ENCODE assay signal across 1 cellular context in the genomic region with DNA sequence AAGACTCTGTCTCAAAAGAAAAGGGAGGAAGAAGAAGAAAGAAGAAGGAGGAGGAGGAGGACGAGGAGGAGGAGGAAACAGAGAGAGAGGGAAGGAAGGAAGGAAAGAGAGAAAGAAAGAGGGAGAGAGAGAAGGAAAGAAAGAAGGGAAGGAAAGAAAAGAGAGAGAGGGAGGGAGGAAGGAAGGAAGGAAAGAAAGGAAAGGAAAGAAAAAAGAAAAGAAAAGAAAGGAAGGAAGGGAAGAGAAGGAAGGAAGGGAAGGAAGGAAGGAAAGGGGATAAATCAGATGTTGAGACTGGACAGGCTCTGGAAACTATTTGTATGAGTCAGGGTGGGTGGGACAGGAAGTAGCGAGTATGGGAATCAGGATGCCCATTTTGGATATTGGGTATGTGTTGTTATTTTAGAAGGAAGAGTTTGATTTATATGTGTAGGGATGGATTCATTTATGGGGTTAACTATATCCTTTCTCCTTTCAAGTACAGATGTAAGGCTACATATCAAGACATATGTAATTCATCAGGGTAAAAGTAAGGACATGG.
TF ChIP-seq lines count a peak whose summit lies in the region.

No MANE protein-coding gene starts in this region.

TF ChIP-seq in IMR-90, 13 proteins besides CTCF, POLR2A, EP300 and RAD21:
- TF ChIP-seq FOS (IDR thresholded peaks at IDR 0.05; ENCODE audit: low read depth, low read length) (no peak), NFE2L2 (IDR thresholded peaks at IDR 0.05; ENCODE audit: low read depth, low read length) (no peak), RFX5 (IDR thresholded peaks at IDR 0.05; ENCODE audit: low read depth, low read length) (no peak), SMC3 (IDR thresholded peaks at IDR 0.05; ENCODE audit: low read depth, low read length) (no peak), CEBPB (IDR thresholded peaks at IDR 0.05; ENCODE audit: low read depth, low read length) (no peak), CHD1 (IDR thresholded peaks at IDR 0.05; ENCODE audit: low read depth, low read length) (no peak), MAFK (IDR thresholded peaks at IDR 0.05; ENCODE audit: low read depth, low read length) (no peak)
- TF ChIP-seq, protein P1, sequence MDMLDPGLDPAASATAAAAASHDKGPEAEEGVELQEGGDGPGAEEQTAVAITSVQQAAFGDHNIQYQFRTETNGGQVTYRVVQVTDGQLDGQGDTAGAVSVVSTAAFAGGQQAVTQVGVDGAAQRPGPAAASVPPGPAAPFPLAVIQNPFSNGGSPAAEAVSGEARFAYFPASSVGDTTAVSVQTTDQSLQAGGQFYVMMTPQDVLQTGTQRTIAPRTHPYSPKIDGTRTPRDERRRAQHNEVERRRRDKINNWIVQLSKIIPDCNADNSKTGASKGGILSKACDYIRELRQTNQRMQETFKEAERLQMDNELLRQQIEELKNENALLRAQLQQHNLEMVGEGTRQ (IDR thresholded peaks at IDR 0.05; ENCODE audit: low read depth, low read length): no peak
- TF ChIP-seq, protein P2, sequence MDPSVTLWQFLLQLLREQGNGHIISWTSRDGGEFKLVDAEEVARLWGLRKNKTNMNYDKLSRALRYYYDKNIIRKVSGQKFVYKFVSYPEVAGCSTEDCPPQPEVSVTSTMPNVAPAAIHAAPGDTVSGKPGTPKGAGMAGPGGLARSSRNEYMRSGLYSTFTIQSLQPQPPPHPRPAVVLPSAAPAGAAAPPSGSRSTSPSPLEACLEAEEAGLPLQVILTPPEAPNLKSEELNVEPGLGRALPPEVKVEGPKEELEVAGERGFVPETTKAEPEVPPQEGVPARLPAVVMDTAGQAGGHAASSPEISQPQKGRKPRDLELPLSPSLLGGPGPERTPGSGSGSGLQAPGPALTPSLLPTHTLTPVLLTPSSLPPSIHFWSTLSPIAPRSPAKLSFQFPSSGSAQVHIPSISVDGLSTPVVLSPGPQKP (IDR thresholded peaks at IDR 0.05; ENCODE audit: borderline replicate concordance, low read depth, low read length): no peak
